34 cellular contexts compared by ENCODE assay signal in genomic region chr11:82009133-82009532, GRCh38.
DNase-seq lines count a peak whose midpoint lies in the region; ATAC-seq, FAIRE-seq and TF ChIP-seq lines count a peak whose summit lies in the region.
"Had no signal": no experiment of that assay in that cellular context is flagged by ENCODE, and none has a peak within 500 bp of the region (broad histone marks: within the 10 kb centered on the region; RNA-seq: fewer than 3 reads in every experiment).

No MANE protein-coding gene starts in this region.

- H3K27me3 Mint-ChIP-seq in CD14-positive monocyte (ENCODE audit: low read depth in 3 of 3): no peaks in the 10 kb centered on the region
- H3K27me3 Mint-ChIP-seq: CD4-positive, alpha-beta memory T cell; CD4-positive, alpha-beta T cell had no signal

- no peaks in the 10 kb centered on the region for H3K23me2 ChIP-seq in H1 (ENCODE audit: low read depth, low read length)

- H3K9me3 Mint-ChIP-seq in CD14-positive monocyte: peaks cover 0 to 2% (median 0%) of the 10 kb centered on the region in 7 donors
- H3K9me3 Mint-ChIP-seq: CD4-positive, alpha-beta memory T cell; CD4-positive, alpha-beta T cell; CD8-positive, alpha-beta memory T cell; CD8-positive, alpha-beta T cell had no signal

- intact Hi-C loops in HepG2 (cut with micrococcal nuclease; ENCODE audit: unreplicated experiment): no loop called here
- intact Hi-C loops in right lobe of liver (cut with DNase I): no loop called here
- intact Hi-C loops in IMR-90 (cut with micrococcal nuclease): no loop called here
- intact Hi-C loops in CD14-positive monocyte (cut with micrococcal nuclease): no loop called here

- H3K79me1 ChIP-seq in IMR-90 (ENCODE audit: low read depth in 1 of 2, low read length in 2 of 2): no peaks in the 10 kb centered on the region
- H3K79me1 ChIP-seq in H1 (ENCODE audit: low read depth, low read length): no peaks in the 10 kb centered on the region

- no peak overlapping the region for H3K56ac ChIP-seq in IMR-90 (ENCODE audit: extremely low read depth, insufficient read depth, low read length)
- H3K56ac ChIP-seq in H1 (replicated peaks; ENCODE audit: insufficient read length, low read depth, low read length): no peak overlapping the region

- H4K8ac ChIP-seq in IMR-90 (ENCODE audit: low read depth in 2 of 2, low read length in 2 of 2): no peak overlapping the region
- no peak overlapping the region for H4K8ac ChIP-seq in H1 (ENCODE audit: extremely low read depth, insufficient read depth, low read length)

- H2AK5ac ChIP-seq in IMR-90 (ENCODE audit: low read depth, low read length) (no peak overlapping the region), H1 (ENCODE audit: low read depth, low read length) (no peak overlapping the region)

- no peak for TF ChIP-seq RAD21 in HepG2 (CRISPR knock-in tag; IDR thresholded peaks at IDR 0.05)
- no peak for TF ChIP-seq RAD21 in A549 (conservative IDR thresholded peaks at IDR 0.05 in 1 of 2, IDR thresholded peaks at IDR 0.05 in 1 of 2)
- no peak for TF ChIP-seq RAD21 in IMR-90 (IDR thresholded peaks at IDR 0.05; ENCODE audit: low read length)
- TF ChIP-seq RAD21 in H1 (IDR thresholded peaks at IDR 0.05 in 1 of 2, conservative IDR thresholded peaks at IDR 0.05 in 1 of 2; ENCODE audit: low read depth in 2 of 2, low read length in 2 of 2): no peak

- no peaks in the 10 kb centered on the region for H3K36me3 Mint-ChIP-seq in CD14-positive monocyte
- H3K36me3 Mint-ChIP-seq: CD4-positive, alpha-beta memory T cell; CD4-positive, CD25-positive, alpha-beta regulatory T cell; CD8-positive, alpha-beta memory T cell; CD8-positive, alpha-beta T cell had no signal

- H2BK15ac ChIP-seq in IMR-90 (ENCODE audit: low read depth, low read length) (no peak overlapping the region), H1 (ENCODE audit: low read length) (no peak overlapping the region)

- DNase-seq in HepG2 (ENCODE audit: low spot score): no peak
- DNase-seq in right lobe of liver: no peak
- no peak for DNase-seq in A549 (ENCODE audit: low read depth in 1 of 2, low spot score in 1 of 2)
- no peak for DNase-seq in IMR-90
- DNase-seq in H1 (ENCODE audit: low read depth in 1 of 2, low spot score in 2 of 2): no peak
- DNase-seq in WERI-Rb-1: no peak
- no peak for DNase-seq in SW 1271 (lab: John Stamatoyannopoulos, UW)
- DNase-seq in CD14-positive monocyte (ENCODE audit: low spot score): no peak
- DNase-seq: 8988T; ACHN; AML-193; BE2C; C1 segment of cervical spinal cord; Caco-2; Calu3; CD4-positive, alpha-beta memory T cell; CD4-positive, alpha-beta T cell; CD4-positive, CD25-positive, alpha-beta regulatory T cell; CD8-positive, alpha-beta memory T cell; CD8-positive, alpha-beta T cell; COR-L47; DMS 273 treated with DMSO at 0.1 percent for 48 hours; DMS153; DMS79; DMS79 treated with DMSO at 0.1 percent for 48 hours; DND-41; EL had no signal

- no peak for TF ChIP-seq EP300 in HepG2 (IDR thresholded peaks at IDR 0.05; ENCODE audit: low read depth in 2 of 2, low read length in 2 of 2)
- no peak for TF ChIP-seq EP300 in HepG2 (CRISPR knock-in tag; IDR thresholded peaks at IDR 0.05; ENCODE audit: borderline replicate concordance)
- TF ChIP-seq EP300 in A549 (IDR thresholded peaks at IDR 0.05): no peak
- TF ChIP-seq EP300 in H1 (IDR thresholded peaks at IDR 0.05; ENCODE audit: borderline replicate concordance in 1 of 2, low read depth in 2 of 2, low read length in 2 of 2): no peak

- no peak overlapping the region for H3K4me3 ChIP-seq in HepG2 (replicated peaks in 1 of 3; ENCODE audit: insufficient read depth in 1 of 3, low read depth in 2 of 3, low read length in 3 of 3)
- no peak overlapping the region for H3K4me3 ChIP-seq in right lobe of liver
- H3K4me3 ChIP-seq in A549: no peak overlapping the region
- H3K4me3 ChIP-seq in IMR-90 (ENCODE audit: insufficient read depth, low read depth, low read length): no peak overlapping the region
- H3K4me3 ChIP-seq in H1 (ENCODE audit: extremely low read depth in 1 of 4, insufficient read depth in 2 of 4, low read depth in 3 of 4, low read length in 4 of 4): no peak overlapping the region
- no peak overlapping the region for H3K4me3 ChIP-seq in WERI-Rb-1 (ENCODE audit: low read depth, low read length)
- H3K4me3 ChIP-seq: BLaER1; BLaER1 treated with 17β-estradiol and CSF1 and Interleukin-3, amounts not matched to agents 10 nM and 100 nM had no signal

- no peak overlapping the region for H3K4me3 Mint-ChIP-seq in CD14-positive monocyte
- H3K4me3 Mint-ChIP-seq: B cell; CD4-positive, alpha-beta memory T cell; CD4-positive, alpha-beta T cell; CD4-positive, CD25-positive, alpha-beta regulatory T cell; CD8-positive, alpha-beta memory T cell; CD8-positive, alpha-beta T cell had no signal

- FAIRE-seq in HepG2 (lab: Jason Lieb, UNC): no peak
- FAIRE-seq in A549 (lab: Jason Lieb, UNC): no peak
- FAIRE-seq in H1 (lab: Jason Lieb, UNC): no peak
- FAIRE-seq: A204.1, D721Med had no signal

- no peak overlapping the region for H2BK120ac ChIP-seq in IMR-90 (ENCODE audit: low read depth, low read length)
- H2BK120ac ChIP-seq in H1 (replicated peaks; ENCODE audit: low read depth, low read length): no peak overlapping the region

- H3K14ac ChIP-seq in IMR-90 (replicated peaks; ENCODE audit: low read depth, low read length) (no peak overlapping the region), H1 (ENCODE audit: insufficient read length) (no peak overlapping the region)

- no peaks in the 10 kb centered on the region for H3K4me1 Mint-ChIP-seq in CD14-positive monocyte
- H3K4me1 Mint-ChIP-seq: B cell; CD8-positive, alpha-beta memory T cell had no signal

- H3K4me2 ChIP-seq in HepG2 (ENCODE audit: low read depth, low read length): no peak overlapping the region
- no peak overlapping the region for H3K4me2 ChIP-seq in A549
- H3K4me2 ChIP-seq in IMR-90 (ENCODE audit: low read depth, low read length): no peak overlapping the region
- H3K4me2 ChIP-seq in H1 (ENCODE audit: insufficient read depth in 1 of 2, low read depth in 2 of 2, low read length in 2 of 2): no peak overlapping the region
- H3K4me2 ChIP-seq: BLaER1; BLaER1 treated with 17β-estradiol and CSF1 and Interleukin-3, amounts not matched to agents 10 nM and 100 nM had no signal

- H3K79me2 ChIP-seq in HepG2 (ENCODE audit: insufficient read depth, low read length): no peaks in the 10 kb centered on the region
- no peaks in the 10 kb centered on the region for H3K79me2 ChIP-seq in H1 (ENCODE audit: control insufficient read depth in 1 of 2, insufficient read depth in 2 of 2, low read length in 2 of 2)

- no peaks in the 10 kb centered on the region for H3K9me1 ChIP-seq in IMR-90 (ENCODE audit: insufficient read depth, low read length)

- H3K36me3 ChIP-seq in HepG2 (replicated peaks in 1 of 2; ENCODE audit: control insufficient read depth in 1 of 2, insufficient read depth in 2 of 2, low read length in 2 of 2): no peaks in the 10 kb centered on the region
- no peaks in the 10 kb centered on the region for H3K36me3 ChIP-seq in right lobe of liver
- no peaks in the 10 kb centered on the region for H3K36me3 ChIP-seq in IMR-90 (ENCODE audit: control insufficient read depth, insufficient read depth, low read length)
- no peaks in the 10 kb centered on the region for H3K36me3 ChIP-seq in H1 (ENCODE audit: control insufficient read depth in 2 of 4, insufficient read depth in 4 of 4, low read length in 3 of 4)
- H3K36me3 ChIP-seq in WERI-Rb-1: no peaks in the 10 kb centered on the region
- H3K36me3 ChIP-seq: BE2C; BLaER1; BLaER1 treated with 17β-estradiol and CSF1 and Interleukin-3, amounts not matched to agents 10 nM and 100 nM had no signal

- no peaks in the 10 kb centered on the region for H3K4me1 ChIP-seq in HepG2 (ENCODE audit: insufficient read depth, low read length)
- no peaks in the 10 kb centered on the region for H3K4me1 ChIP-seq in right lobe of liver
- H3K4me1 ChIP-seq in A549: no peaks in the 10 kb centered on the region
- H3K4me1 ChIP-seq in IMR-90 (ENCODE audit: control insufficient read depth, insufficient read depth, low read length): no peaks in the 10 kb centered on the region
- H3K4me1 ChIP-seq in H1 (replicated peaks in 1 of 4; ENCODE audit: control insufficient read depth in 3 of 4, insufficient read depth in 4 of 4, low read length in 3 of 4): no peaks in the 10 kb centered on the region
- H3K4me1 ChIP-seq: BE2C, BLaER1, Caco-2 had no signal

- CTCF ChIA-PET in HepG2 (lab: Yijun Ruan, JAX; ENCODE audit: low intra/inter-chr PET ratio, low total read pairs) (no interaction called here), A549 (lab: Yijun Ruan, JAX) (no interaction called here), IMR-90 (lab: Yijun Ruan, JAX) (no interaction called here), H1 (lab: Charles Lee; ENCODE audit: partially characterized antibody) (no interaction called here)

- in situ Hi-C loops in HepG2 (cut with HindIII; ENCODE audit: extremely low pct_ligation_motif_present, low pct_unique_long_range_greater_than_20kb): no loop called here
- in situ Hi-C loops in IMR-90 (cut with MboI; ENCODE audit: low sequenced_read_pairs): no loop called here

- no peak for ATAC-seq in HepG2
- no peak for ATAC-seq in right lobe of liver
- ATAC-seq in A549: no peak
- no peak for ATAC-seq in IMR-90 (ENCODE audit: low read depth)
- ATAC-seq: CD8-positive, alpha-beta T cell had no signal

- no peak overlapping the region for H3K4ac ChIP-seq in IMR-90 (ENCODE audit: low read depth, low read length)
- H3K4ac ChIP-seq in H1 (replicated peaks; ENCODE audit: insufficient read length, low read depth, low read length): no peak overlapping the region

- no peaks in the 10 kb centered on the region for H3K27me3 ChIP-seq in HepG2 (ENCODE audit: control insufficient read depth in 1 of 2, insufficient read depth in 2 of 2, low read length in 2 of 2)
- H3K27me3 ChIP-seq in right lobe of liver: no peaks in the 10 kb centered on the region
- no peaks in the 10 kb centered on the region for H3K27me3 ChIP-seq in IMR-90 (ENCODE audit: control insufficient read depth, insufficient read depth, low read length)
- no peaks in the 10 kb centered on the region for H3K27me3 ChIP-seq in H1 (replicated peaks in 1 of 4; ENCODE audit: control insufficient read depth in 3 of 4, extremely low read depth in 1 of 4, insufficient read depth in 3 of 4, low read length in 3 of 4)
- H3K27me3 ChIP-seq in WERI-Rb-1 (ENCODE audit: insufficient read depth, low read depth, severe bottlenecking): no peaks in the 10 kb centered on the region
- H3K27me3 ChIP-seq: BE2C; BLaER1; BLaER1 treated with 17β-estradiol and CSF1 and Interleukin-3, amounts not matched to agents 10 nM and 100 nM had no signal

- dilution Hi-C loops in IMR-90 (cut with HindIII; ENCODE audit: low sequenced_read_pairs, unreplicated experiment): no loop called here

- no peak overlapping the region for H2BK5ac ChIP-seq in IMR-90 (ENCODE audit: low read depth, low read length, poor library complexity, severe bottlenecking)
- H2BK5ac ChIP-seq in H1 (ENCODE audit: low read depth, low read length): no peak overlapping the region

- no peak overlapping the region for H2BK20ac ChIP-seq in IMR-90 (ENCODE audit: low read depth, low read length)
- no peak overlapping the region for H2BK20ac ChIP-seq in H1 (ENCODE audit: low read length)

- no peak overlapping the region for H4K91ac ChIP-seq in IMR-90 (ENCODE audit: insufficient read depth, low read depth, low read length)
- H4K91ac ChIP-seq in H1 (replicated peaks; ENCODE audit: insufficient read length, low read length): no peak overlapping the region

- WGBS in HepG2 (ENCODE audit: low lambda C conversion rate): 0% methylated on average over 2 of the region's 2 CpGs
- WGBS in right lobe of liver (ENCODE audit: insufficient coverage, low coverage, low lambda C conversion rate, missing lambda C conversion rate): 41% methylated on average over 2 of the region's 2 CpGs
- WGBS in A549 (ENCODE audit: missing lambda C conversion rate): 3% methylated on average over 2 of the region's 2 CpGs
- 40% methylated on average over 1 of the region's 2 CpGs; no CpG with 5 or more reads in 1 of the 2 experiments for WGBS in IMR-90 (ENCODE audit: extremely low coverage in 2 of 2, insufficient read length in 1 of 2), 2 experiments
- 91% methylated on average over 2 of the region's 2 CpGs; no CpG with 5 or more reads in 1 of the 2 experiments for WGBS in H1 (ENCODE audit: extremely low coverage in 1 of 2, insufficient coverage in 1 of 2, insufficient read length in 1 of 2, insufficient replicate concordance in 2 of 2, low coverage in 1 of 2, low lambda C conversion rate in 2 of 2, missing lambda C conversion rate in 1 of 2), 2 experiments

- no peak overlapping the region for H3K23ac ChIP-seq in IMR-90 (ENCODE audit: low read depth, low read length)
- no peak overlapping the region for H3K23ac ChIP-seq in H1 (ENCODE audit: insufficient read length)

- no peak overlapping the region for H2BK12ac ChIP-seq in H1 (ENCODE audit: low read depth, low read length)

- H2AK9ac ChIP-seq in IMR-90 (replicated peaks; ENCODE audit: low read depth, low read length, poor library complexity): no peak overlapping the region

- H3K9ac ChIP-seq in HepG2 (ENCODE audit: insufficient read depth, low read depth, low read length) (no peak overlapping the region), IMR-90 (ENCODE audit: low read depth, low read length) (no peak overlapping the region), H1 (replicated peaks in 1 of 4; ENCODE audit: extremely low read depth in 1 of 4, low read depth in 3 of 4, low read length in 3 of 4) (no peak overlapping the region)
- H3K9ac ChIP-seq: BLaER1; BLaER1 treated with 17β-estradiol and CSF1 and Interleukin-3, amounts not matched to agents 10 nM and 100 nM had no signal

- H4K20me1 ChIP-seq in HepG2 (ENCODE audit: insufficient read depth, low read length): no peaks in the 10 kb centered on the region
- no peaks in the 10 kb centered on the region for H4K20me1 ChIP-seq in IMR-90 (ENCODE audit: insufficient read depth, low read length)
- no peaks in the 10 kb centered on the region for H4K20me1 ChIP-seq in H1 (replicated peaks in 1 of 2; ENCODE audit: control insufficient read depth in 1 of 2, insufficient read depth in 2 of 2, low read length in 2 of 2)
- H4K20me1 ChIP-seq: BLaER1; BLaER1 treated with 17β-estradiol and CSF1 and Interleukin-3, amounts not matched to agents 10 nM and 100 nM had no signal

- TF ChIP-seq CTCF in HepG2 (CRISPR knock-in tag; IDR thresholded peaks at IDR 0.05): no peak
- TF ChIP-seq CTCF in right lobe of liver (IDR thresholded peaks at IDR 0.05): no peak
- TF ChIP-seq CTCF in A549 (IDR thresholded peaks at IDR 0.05): no peak
- TF ChIP-seq CTCF in IMR-90 (conservative IDR thresholded peaks at IDR 0.05; ENCODE audit: low read depth, low read length): no peak
- no peak for TF ChIP-seq CTCF in H1 (IDR thresholded peaks at IDR 0.05; ENCODE audit: control extremely low read depth in 1 of 3, insufficient read depth in 1 of 3, low read depth in 1 of 3, low read length in 3 of 3)
- TF ChIP-seq CTCF in WERI-Rb-1 (IDR thresholded peaks at IDR 0.05; ENCODE audit: low read depth, low read length): no peak
- no peak for TF ChIP-seq CTCF in CD14-positive monocyte (IDR thresholded peaks at IDR 0.05)

- H3K9me3 ChIP-seq in HepG2 (ENCODE audit: low read length) (no peaks in the 10 kb centered on the region), right lobe of liver (no peaks in the 10 kb centered on the region), A549 (no peaks in the 10 kb centered on the region), IMR-90 (ENCODE audit: control insufficient read depth, insufficient read depth, low read length) (no peaks in the 10 kb centered on the region), H1 (ENCODE audit: insufficient read depth in 2 of 2, low read depth in 1 of 2, low read length in 1 of 2) (no peaks in the 10 kb centered on the region), WERI-Rb-1 (ENCODE audit: severe bottlenecking) (no peaks in the 10 kb centered on the region)
- H3K9me3 ChIP-seq: BE2C; BLaER1; BLaER1 treated with 17β-estradiol and CSF1 and Interleukin-3, amounts not matched to agents 10 nM and 100 nM; Caco-2 had no signal

- no peak overlapping the region for H3K27ac Mint-ChIP-seq in CD14-positive monocyte
- H3K27ac Mint-ChIP-seq: B cell; CD4-positive, alpha-beta memory T cell; CD4-positive, alpha-beta T cell; CD4-positive, CD25-positive, alpha-beta regulatory T cell; CD8-positive, alpha-beta memory T cell; CD8-positive, alpha-beta T cell had no signal

- no peak overlapping the region for H4K5ac ChIP-seq in IMR-90 (ENCODE audit: low read depth, low read length)
- H4K5ac ChIP-seq in H1 (ENCODE audit: insufficient read length, low read depth, low read length): no peak overlapping the region

- POLR2A ChIA-PET in HepG2 (lab: Yijun Ruan, JAX): no interaction called here
- POLR2A ChIA-PET in A549 (lab: Yijun Ruan, JAX): no interaction called here
- POLR2A ChIA-PET in IMR-90 (lab: Charles Lee; ENCODE audit: unreplicated experiment): no interaction called here
- POLR2A ChIA-PET in H1 (lab: Charles Lee; ENCODE audit: partially characterized antibody): no interaction called here

- BruUV-seq in HepG2 (replicated peaks; lab: Mats Ljungman, UMichigan) (no TSS peak), IMR-90 (replicated peaks; lab: Mats Ljungman, UMichigan) (no TSS peak)

- H3K27ac ChIP-seq in HepG2 (ENCODE audit: extremely low read length, insufficient read depth, low read length) (no peak overlapping the region), right lobe of liver (no peak overlapping the region), A549 (no peak overlapping the region), IMR-90 (ENCODE audit: insufficient read depth, low read length) (no peak overlapping the region), H1 (ENCODE audit: low read depth, low read length) (no peak overlapping the region), WERI-Rb-1 (no peak overlapping the region)
- H3K27ac ChIP-seq: 22Rv1; BLaER1; BLaER1 treated with 17β-estradiol and CSF1 and Interleukin-3, amounts not matched to agents 10 nM and 100 nM; C4-2B had no signal

- TF ChIP-seq POLR2A in HepG2 (IDR thresholded peaks at IDR 0.05; ENCODE audit: insufficient read depth in 1 of 2, low read depth in 2 of 2, low read length in 2 of 2) (no peak), right lobe of liver (IDR thresholded peaks at IDR 0.05) (no peak), A549 (IDR thresholded peaks at IDR 0.05; ENCODE audit: low read length) (no peak), IMR-90 (IDR thresholded peaks at IDR 0.05; ENCODE audit: low read depth, low read length) (no peak), H1 (IDR thresholded peaks at IDR 0.05; ENCODE audit: control extremely low read depth in 1 of 2, low read depth in 2 of 2, low read length in 2 of 2) (no peak)

- H2AFZ ChIP-seq in HepG2 (ENCODE audit: low read length): no peak overlapping the region
- no peak overlapping the region for H2AFZ ChIP-seq in IMR-90 (replicated peaks; ENCODE audit: low read length, poor library complexity)
- no peak overlapping the region for H2AFZ ChIP-seq in H1 (ENCODE audit: low read length)

- H3K18ac ChIP-seq in IMR-90 (ENCODE audit: low read depth, low read length): no peak overlapping the region
- H3K18ac ChIP-seq in H1 (ENCODE audit: extremely low read depth, low read length): no peak overlapping the region

Comparison
In these comparisons a context has a peak if more than half of its experiments do, and no peak if none do; other contexts are left out.
1. Of the 41 proteins assayed by ChIP-seq in both HepG2 and H1: peak only in HepG2: none; only in H1: none; in both: MAFK; in neither: 40.